25 cellular contexts compared by ENCODE assay signal in genomic region chr4:95023110-95023509, GRCh38.
A peak's percentile ranks its signal among the peaks of the same experiment; 100 is the strongest.
DNase-seq lines count a peak whose midpoint lies in the region; ATAC-seq, FAIRE-seq and TF ChIP-seq lines count a peak whose summit lies in the region.
"Had no signal": no experiment of that assay in that cellular context is flagged by ENCODE, and none has a peak within 500 bp of the region (broad histone marks: within the 10 kb centered on the region; RNA-seq: fewer than 3 reads in every experiment).

No MANE protein-coding gene starts in this region.

- no peak for ATAC-seq in A549
- peak; percentile 50 for ATAC-seq in PC-3
- no peak for ATAC-seq in GM21529 (IDR thresholded peaks at IDR 0.05; ENCODE audit: unreplicated experiment)
- ATAC-seq in GM21723 (IDR thresholded peaks at IDR 0.05; ENCODE audit: unreplicated experiment) = no peak
- ATAC-seq: GM12878, GM23338 had no signal

- no peaks in the 10 kb centered on the region for H3K9me3 Mint-ChIP-seq in endodermal cell
- H3K9me3 Mint-ChIP-seq: GM23338, HFFc6 had no signal

- no peaks in the 10 kb centered on the region for H3K79me2 ChIP-seq in PC-3 (ENCODE audit: low read length)

- H3K27me3 Mint-ChIP-seq in endodermal cell (ENCODE audit: insufficient read depth) = no peaks in the 10 kb centered on the region
- H3K27me3 Mint-ChIP-seq: CD4-positive, CD25-positive, alpha-beta regulatory T cell; CD8-positive, alpha-beta memory T cell; IgD-negative memory B cell had no signal

- intact Hi-C loops in PC-3 (cut with micrococcal nuclease) = no loop called here

- H3K4me3 ChIP-seq in A549 (no peak overlapping the region), PC-3 (ENCODE audit: low read length) (no peak overlapping the region), endodermal cell (ENCODE audit: low read length) (no peak overlapping the region), small intestine (ENCODE audit: low read depth in 1 of 2, low read length in 2 of 2) (no peak overlapping the region)
- H3K4me3 ChIP-seq: GM12878, GM23338 had no signal

- TF ChIP-seq POLR2A in A549 (IDR thresholded peaks at IDR 0.05; ENCODE audit: low read length) = no peak

- H3K9ac ChIP-seq in PC-3 (ENCODE audit: low read length) (no peak overlapping the region), endodermal cell (ENCODE audit: extremely low read depth, low read length, poor library complexity, severe bottlenecking) (no peak overlapping the region)

- H3K36me3 ChIP-seq in PC-3 (ENCODE audit: low read depth, low read length) (no peaks in the 10 kb centered on the region), endodermal cell (ENCODE audit: control insufficient read depth, insufficient read depth, low read length) (no peaks in the 10 kb centered on the region), small intestine (ENCODE audit: control insufficient read depth in 2 of 2, insufficient read depth in 2 of 2, low read length in 2 of 2) (no peaks in the 10 kb centered on the region)
- H3K36me3 ChIP-seq: BE2C had no signal

- H2AFZ ChIP-seq in PC-3 (ENCODE audit: low read length) = no peak overlapping the region
- H2AFZ ChIP-seq: GM23338 had no signal

- no peak for DNase-seq in A549 (ENCODE audit: low read depth in 1 of 2, low spot score in 1 of 2)
- peak; percentile 52 for DNase-seq in PC-3
- DNase-seq in endodermal cell = no peak
- DNase-seq in fibroblast of the conjunctiva (ENCODE audit: low read depth) = peak; percentile 5
- no peak for DNase-seq in small intestine
- no peak for DNase-seq in amygdala (lab: John Stamatoyannopoulos, UW)
- DNase-seq: 8988T; BE2C; C1 segment of cervical spinal cord; CD4-positive, CD25-positive, alpha-beta regulatory T cell; CD8-positive, alpha-beta memory T cell; COR-L47; DMS 273 treated with DMSO at 0.1 percent for 48 hours; DND-41; EL; HCEC 1CT; HFFc6 had no signal

- no peaks in the 10 kb centered on the region for H3K36me3 Mint-ChIP-seq in endodermal cell (ENCODE audit: low read depth)
- H3K36me3 Mint-ChIP-seq: CD4-positive, CD25-positive, alpha-beta regulatory T cell; CD8-positive, alpha-beta memory T cell had no signal

- H3K4me1 ChIP-seq in A549 (peaks cover 66% of the 10 kb centered on the region), PC-3 (ENCODE audit: insufficient read depth, low read length) (peaks cover 34% of the 10 kb centered on the region), endodermal cell (ENCODE audit: control insufficient read depth, insufficient read depth, low read length) (peaks cover 3% of the 10 kb centered on the region), small intestine (ENCODE audit: control insufficient read depth in 2 of 2, insufficient read depth in 1 of 2, low read depth in 1 of 2, low read length in 1 of 2) (no peaks in the 10 kb centered on the region)
- H3K4me1 ChIP-seq: BE2C had no signal

- CTCF ChIA-PET in A549 (lab: Yijun Ruan, JAX) = interaction anchor here (1.1 kb wide), 1 partner anchor 18 kb away, joined by 5 read pairs; no protein-coding TSS in a partner anchor
- CTCF ChIA-PET in PC-3 (lab: Charles Lee) = no interaction called here

- H3K4me1 Mint-ChIP-seq in endodermal cell = peaks cover 30% of the 10 kb centered on the region
- H3K4me1 Mint-ChIP-seq: CD4-positive, CD25-positive, alpha-beta regulatory T cell; CD8-positive, alpha-beta memory T cell; IgD-negative memory B cell had no signal

- no TSS peak for BruUV-seq in PC-3 (replicated peaks; lab: Mats Ljungman, UMichigan)

- TF ChIP-seq CTCF in A549 (IDR thresholded peaks at IDR 0.05) = no peak
- no peak for TF ChIP-seq CTCF in PC-3 (conservative IDR thresholded peaks at IDR 0.05; ENCODE audit: low read depth, low read length)
- no peak for TF ChIP-seq CTCF in endodermal cell (conservative IDR thresholded peaks at IDR 0.05)

- POLR2A ChIA-PET in A549 (lab: Yijun Ruan, JAX) (no interaction called here), PC-3 (lab: Charles Lee; ENCODE audit: unreplicated experiment) (no interaction called here)

- no peaks in the 10 kb centered on the region for H3K9me2 ChIP-seq in PC-3 (replicated peaks; ENCODE audit: low read length)

- FAIRE-seq in A549 (lab: Jason Lieb, UNC) = no peak
- no peak for FAIRE-seq in small intestine (lab: Jason Lieb, UNC)
- FAIRE-seq: GM12878, GM19239, H54, HTR-8/SVneo had no signal

- no peak for TF ChIP-seq RAD21 in A549 (conservative IDR thresholded peaks at IDR 0.05 in 1 of 2, IDR thresholded peaks at IDR 0.05 in 1 of 2)

- peak overlapping the region; percentile 37 for H3K4me2 ChIP-seq in A549
- H3K4me2 ChIP-seq in PC-3 (ENCODE audit: low read length) = no peak overlapping the region
- H3K4me2 ChIP-seq: GM23338 had no signal

- H3K27ac ChIP-seq in A549 (peak overlapping the region in 1 of 2 experiments; percentile 52; a peak in 3 of 6 replicates), PC-3 (ENCODE audit: low read length) (peak overlapping the region; percentile 37; the same call in 1 of the 2 replicates), endodermal cell (ENCODE audit: low read depth, low read length) (no peak overlapping the region), small intestine (ENCODE audit: low read depth in 1 of 2, low read length in 1 of 2) (no peak overlapping the region)

- H3K9me3 ChIP-seq in A549 (no peaks in the 10 kb centered on the region), PC-3 (ENCODE audit: low read length) (no peaks in the 10 kb centered on the region), endodermal cell (ENCODE audit: control insufficient read depth, low read length) (no peaks in the 10 kb centered on the region), small intestine (ENCODE audit: control insufficient read depth, low read depth) (no peaks in the 10 kb centered on the region)
- H3K9me3 ChIP-seq: BE2C had no signal

- WGBS in A549 (ENCODE audit: missing lambda C conversion rate) = 60% methylated on average over 5 of the region's 5 CpGs
- WGBS in endodermal cell (ENCODE audit: insufficient coverage in 1 of 2, insufficient read length in 1 of 2), 2 experiments = 93 to 96% methylated on average over 4 to 5 of the region's 5 CpGs
- 69 to 79% (median 72%) methylated on average over 5 of the region's 5 CpGs for WGBS in small intestine, 3 donors

- no peak for TF ChIP-seq EP300 in A549 (IDR thresholded peaks at IDR 0.05)

- no peaks in the 10 kb centered on the region for H4K20me1 ChIP-seq in PC-3 (ENCODE audit: low read length)

- H3K4me3 Mint-ChIP-seq in endodermal cell = no peak overlapping the region
- H3K4me3 Mint-ChIP-seq: CD4-positive, CD25-positive, alpha-beta regulatory T cell; CD8-positive, alpha-beta memory T cell; GM23338; HFFc6; IgD-negative memory B cell had no signal

- H3K27ac Mint-ChIP-seq in endodermal cell = peak overlapping the region; percentile 39
- H3K27ac Mint-ChIP-seq: CD8-positive, alpha-beta memory T cell; GM23338; HFFc6; IgD-negative memory B cell had no signal

- H3K27me3 ChIP-seq in PC-3 (ENCODE audit: low read length) (no peaks in the 10 kb centered on the region), endodermal cell (ENCODE audit: control insufficient read depth, insufficient read depth, low read length, poor library complexity, severe bottlenecking) (no peaks in the 10 kb centered on the region), small intestine (ENCODE audit: control insufficient read depth in 2 of 2, insufficient read depth in 2 of 2, low read length in 2 of 2) (no peaks in the 10 kb centered on the region)
- H3K27me3 ChIP-seq: BE2C had no signal

- H3F3A ChIP-seq in PC-3 (ENCODE audit: low read length, unreplicated experiment) = no peaks in the 10 kb centered on the region

TF ChIP-seq in A549, 52 proteins besides CTCF, POLR2A, EP300 and RAD21:
- TF ChIP-seq MAZ (IDR thresholded peaks at IDR 0.05; ENCODE audit: borderline replicate concordance, low read depth, low read length) (no peak), USF2 (IDR thresholded peaks at IDR 0.05) (no peak), TFCP2L1 (CRISPR knock-in tag; IDR thresholded peaks at IDR 0.05) (no peak), CEBPB (IDR thresholded peaks at IDR 0.05) (no peak), MYC (IDR thresholded peaks at IDR 0.05; ENCODE audit: borderline replicate concordance, low read length) (no peak), MAFK (IDR thresholded peaks at IDR 0.05; ENCODE audit: partially characterized antibody) (no peak), REST (IDR thresholded peaks at IDR 0.05) (no peak), FOXS1 (CRISPR knock-in tag; IDR thresholded peaks at IDR 0.05) (no peak), BHLHE40 (IDR thresholded peaks at IDR 0.05; ENCODE audit: low read depth, low read length) (no peak), ZC3H11A (IDR thresholded peaks at IDR 0.05) (no peak), SMC3 (IDR thresholded peaks at IDR 0.05) (no peak), CBX2 (IDR thresholded peaks at IDR 0.05; ENCODE audit: borderline replicate concordance, low read depth) (no peak)
TF ChIP-seq in A549: peak in this region for 0.

Comparison
In these comparisons a context has a peak if more than half of its experiments do, and no peak if none do; other contexts are left out.
1. DNase-seq: peak in PC-3 (single experiment) and fibroblast of the conjunctiva (single experiment); none in A549 (0 of 2), endodermal cell (single experiment), small intestine (single experiment) and amygdala (0 of 56).